Comparison of ENCODE assay signal across 28 cellular contexts in the genomic region with DNA sequence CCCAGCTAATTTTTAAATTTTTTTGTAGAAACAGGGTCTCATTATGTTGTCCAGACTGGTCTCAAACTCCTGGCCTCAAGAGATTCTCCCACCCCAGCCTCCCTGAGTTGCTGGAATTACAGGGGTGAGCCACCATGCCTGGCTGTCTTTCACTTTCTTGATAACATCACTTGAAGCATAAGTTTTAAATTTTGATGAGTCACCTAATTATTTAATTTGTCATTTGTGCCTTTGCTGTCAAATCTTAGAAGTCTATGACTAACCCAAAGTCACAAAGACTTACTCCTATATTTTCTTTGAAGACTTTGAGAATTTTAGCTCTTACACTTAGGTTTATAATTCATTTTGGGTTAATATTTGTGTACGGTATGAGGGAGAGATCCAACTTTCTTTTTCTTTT. TPM values are rescaled to one million over a fixed set of nuclear protein-coding genes. Genes with fewer than 3 reads are reported as not detected.
"Had no signal": no experiment of that assay in that cellular context is flagged by ENCODE, and none has a peak within 500 bp of the region (broad histone marks: within the 10 kb centered on the region; RNA-seq: fewer than 3 reads in every experiment).

No MANE protein-coding gene starts in this region.

- H3K4me3 ChIP-seq: dorsolateral prefrontal cortex, gastroesophageal sphincter, heart right ventricle, left lung, neural progenitor cell, smooth muscle cell, stomach, thyroid gland, vagina had no signal

- H3K9ac ChIP-seq: neural progenitor cell, parathyroid adenoma had no signal

- H3K36me3 ChIP-seq: gastroesophageal sphincter, heart right ventricle, left lung, neural progenitor cell, stomach, thyroid gland, vagina had no signal

- H3K27me3 ChIP-seq: neural progenitor cell, thyroid gland, vagina had no signal

- H3K9me3 ChIP-seq: gastroesophageal sphincter, heart right ventricle, left lung, stomach, thyroid gland, vagina had no signal

- H3K4me2 ChIP-seq: neural progenitor cell, smooth muscle cell had no signal

- ATAC-seq: esophagus mucosa; foreskin keratinocyte; gastroesophageal sphincter; heart right ventricle; left cardiac atrium; left lung; naive thymus-derived CD4-positive, alpha-beta T cell; sciatic nerve; stimulated activated effector memory CD8-positive, alpha-beta T cell treated with anti-CD3 and anti-CD28 coated beads, Interleukin-12 subunit alpha, Interleukin-12 subunit beta, amount 100 ng/mL, for 72 hours had no signal

- H3K27ac ChIP-seq: dorsolateral prefrontal cortex, epithelial cell of prostate, foreskin keratinocyte, gastroesophageal sphincter, heart right ventricle, left lung, neural progenitor cell, parathyroid adenoma, stomach, thyroid gland, vagina had no signal

- H2AFZ ChIP-seq: neural progenitor cell, parathyroid adenoma had no signal

- DNase-seq: dorsolateral prefrontal cortex; effector CD4-positive, alpha-beta T cell; foreskin keratinocyte; glutamatergic neuron; heart right ventricle; hippocampal formation; left cardiac atrium; left lung; mammary epithelial cell; mesendoderm; midbrain; naive thymus-derived CD4-positive, alpha-beta T cell; stimulated activated CD4-positive, alpha-beta T cell treated with anti-CD3 and anti-CD28 coated beads, Interleukin-12 subunit alpha, Interleukin-12 subunit beta, amount 100 ng/mL, for 4 hours; stimulated activated CD4-positive, alpha-beta T cell treated with anti-CD3 and anti-CD28 coated beads, Interleukin-1b, Interleukin-23, amount 100 ng/mL, for 48 hours; stimulated activated CD4-positive, alpha-beta T cell treated with anti-CD3 and anti-CD28 coated beads, Interleukin-4, amount 100 ng/mL, for 1 hour; stimulated activated naive CD4-positive, alpha-beta T cell treated with Interleukin-2 at 50 U/mL for 16 hours; stomach; thyroid gland; trophoblast cell had no signal

- H3K4me1 ChIP-seq: foreskin keratinocyte, gastroesophageal sphincter, heart right ventricle, left lung, neural progenitor cell, parathyroid adenoma, stomach, thyroid gland, vagina had no signal

RNA-seq across cellular contexts. Expression of a gene that starts 52.6 kb away (rescaled TPM):
- total RNA-seq: foreskin keratinocyte had no signal
- polyA plus RNA-seq: foreskin keratinocyte, mammary epithelial cell had no signal
